Comparison of ENCODE assay signal across 14 cellular contexts in the genomic region with DNA sequence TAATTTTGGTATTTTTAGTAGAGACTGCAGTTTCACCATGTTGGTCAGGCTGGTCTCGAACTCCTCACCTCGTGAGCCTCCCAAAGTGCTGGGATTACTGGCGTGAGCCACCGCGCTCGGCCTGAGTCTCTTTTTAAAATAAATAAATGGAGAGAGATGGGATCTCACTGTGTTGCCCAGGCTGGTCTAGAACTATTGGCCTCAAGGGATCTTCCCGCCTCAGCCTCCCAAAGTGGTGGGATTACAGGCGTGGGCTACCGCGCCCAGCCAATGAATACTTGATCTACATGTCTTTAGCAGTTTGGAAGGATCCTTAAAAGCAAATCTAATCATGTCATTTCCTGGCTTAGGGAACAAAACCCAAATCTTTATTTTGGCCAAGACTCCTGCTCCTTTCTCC. TPM values are rescaled to one million over a fixed set of nuclear protein-coding genes. Genes with fewer than 3 reads are reported as not detected.
DNase-seq lines count a peak whose midpoint lies in the region; ATAC-seq and TF ChIP-seq lines count a peak whose summit lies in the region.
"Had no signal": no experiment of that assay in that cellular context is flagged by ENCODE, and none has a peak within 500 bp of the region (broad histone marks: within the 10 kb centered on the region; RNA-seq: fewer than 3 reads in every experiment).

No MANE protein-coding gene starts in this region.

- H3K4me3 ChIP-seq in NB4 (ENCODE audit: low read depth, low read length): peak overlapping the region; percentile 46

- H3K27ac Mint-ChIP-seq in activated T-cell treated with anti-CD3 and anti-CD28 coated beads, Interleukin-2, amount 50 U/mL, for 72 hours: peak overlapping the region; percentile 40
- H3K27ac Mint-ChIP-seq in brain: peak overlapping the region in 1 of 5 experiments; percentile 45
- H3K27ac Mint-ChIP-seq in stimulated activated effector memory CD8-positive, alpha-beta T cell treated with anti-CD3 and anti-CD28 coated beads, Interleukin-12 subunit alpha, Interleukin-12 subunit beta, amount 100 ng/mL, for 72 hours: no peak overlapping the region

- no peaks in the 10 kb centered on the region for H3K27me3 Mint-ChIP-seq in activated T-cell treated with anti-CD3 and anti-CD28 coated beads, Interleukin-2, amount 50 U/mL, for 72 hours (ENCODE audit: low read depth)
- peaks cover 12% of the 10 kb centered on the region for H3K27me3 Mint-ChIP-seq in brain

- no peaks in the 10 kb centered on the region for H3K9me3 Mint-ChIP-seq in activated T-cell treated with anti-CD3 and anti-CD28 coated beads, Interleukin-2, amount 50 U/mL, for 72 hours
- H3K9me3 Mint-ChIP-seq in brain: no peaks in the 10 kb centered on the region
- no peaks in the 10 kb centered on the region for H3K9me3 Mint-ChIP-seq in stimulated activated effector memory CD8-positive, alpha-beta T cell treated with anti-CD3 and anti-CD28 coated beads, Interleukin-12 subunit alpha, Interleukin-12 subunit beta, amount 100 ng/mL, for 72 hours

- DNase-seq in activated T-cell treated with anti-CD3 and anti-CD28 coated beads, Interleukin-2, amount 50 U/mL, for 72 hours: no peak
- no peak for DNase-seq in activated T-cell treated with anti-CD3 and anti-CD28 coated beads, Interleukin-2, amount 50 U/mL, for 1 hour
- DNase-seq in NB4 (ENCODE audit: low read depth) (no peak), inferior parietal cortex (ENCODE audit: extremely low spot score) (no peak), NCI-H446 treated with DMSO at 0.1 percent for 48 hours (lab: John Stamatoyannopoulos, UW) (no peak)
- DNase-seq in stimulated activated effector memory CD8-positive, alpha-beta T cell treated with anti-CD3 and anti-CD28 coated beads, Interleukin-12 subunit alpha, Interleukin-12 subunit beta, amount 100 ng/mL, for 72 hours (ENCODE audit: low spot score in 2 of 2): no peak
- DNase-seq: caudate nucleus; H7; head of caudate nucleus; NCI-H526; Right ventricle myocardium superior; stimulated activated CD4-positive, alpha-beta T cell treated with anti-CD3 and anti-CD28 coated beads, Interleukin-15, amount 100 ng/mL, for 24 hours had no signal

- H3K36me3 Mint-ChIP-seq in activated T-cell treated with anti-CD3 and anti-CD28 coated beads, Interleukin-2, amount 50 U/mL, for 72 hours (ENCODE audit: insufficient read depth in 2 of 2): peaks cover 2 to 5% of the 10 kb centered on the region in 2 donors
- peaks cover 4% of the 10 kb centered on the region for H3K36me3 Mint-ChIP-seq in brain
- peaks cover 23% of the 10 kb centered on the region for H3K36me3 Mint-ChIP-seq in stimulated activated effector memory CD8-positive, alpha-beta T cell treated with anti-CD3 and anti-CD28 coated beads, Interleukin-12 subunit alpha, Interleukin-12 subunit beta, amount 100 ng/mL, for 72 hours

- ATAC-seq in activated T-cell treated with anti-CD3 and anti-CD28 coated beads, Interleukin-2, amount 50 U/mL, for 72 hours (replicated peaks in 1 of 2): no peak
- ATAC-seq in stimulated activated effector memory CD8-positive, alpha-beta T cell treated with anti-CD3 and anti-CD28 coated beads, Interleukin-12 subunit alpha, Interleukin-12 subunit beta, amount 100 ng/mL, for 72 hours: no peak
- no peak for ATAC-seq in HG03135 (IDR thresholded peaks at IDR 0.05; ENCODE audit: unreplicated experiment)

- no peak for TF ChIP-seq POLR2A in NB4 (IDR thresholded peaks at IDR 0.05; ENCODE audit: extremely low read depth, insufficient read length)

- H3K4me1 Mint-ChIP-seq in activated T-cell treated with anti-CD3 and anti-CD28 coated beads, Interleukin-2, amount 50 U/mL, for 72 hours (ENCODE audit: low read depth): peaks cover 33% of the 10 kb centered on the region
- peaks cover 25% of the 10 kb centered on the region for H3K4me1 Mint-ChIP-seq in brain
- H3K4me1 Mint-ChIP-seq in stimulated activated effector memory CD8-positive, alpha-beta T cell treated with anti-CD3 and anti-CD28 coated beads, Interleukin-12 subunit alpha, Interleukin-12 subunit beta, amount 100 ng/mL, for 72 hours: peaks cover 19% of the 10 kb centered on the region

- no peak for TF ChIP-seq CTCF in NB4 (IDR thresholded peaks at IDR 0.05; ENCODE audit: low read depth, low read length)
- no peak for TF ChIP-seq CTCF in brain (conservative IDR thresholded peaks at IDR 0.05)

- peak overlapping the region; percentile 76 to 98 for H3K4me3 Mint-ChIP-seq in activated T-cell treated with anti-CD3 and anti-CD28 coated beads, Interleukin-2, amount 50 U/mL, for 72 hours
- peak overlapping the region; percentile 73 to 93 (median 80) for H3K4me3 Mint-ChIP-seq in brain
- peak overlapping the region; percentile 87 for H3K4me3 Mint-ChIP-seq in stimulated activated effector memory CD8-positive, alpha-beta T cell treated with anti-CD3 and anti-CD28 coated beads, Interleukin-12 subunit alpha, Interleukin-12 subunit beta, amount 100 ng/mL, for 72 hours

RNA-seq across cellular contexts. Expression of gene DHODH, which starts 1.2 kb away (rescaled TPM):
- 10 to 100 TPM in 1 of 2 donors, 1 to 10 TPM in 1; 9.8 to 15.0 TPM for total RNA-seq in activated T-cell treated with anti-CD3 and anti-CD28 coated beads, Interleukin-2, amount 50 U/mL, for 72 hours
- polyA plus RNA-seq in brain (ENCODE audit: insufficient read depth, low read depth, low replicate concordance): 6.1 TPM

RNA-seq across cellular contexts. Expression of gene PKD1L3, which starts 9.6 kb away (rescaled TPM):
- total RNA-seq in activated T-cell treated with anti-CD3 and anti-CD28 coated beads, Interleukin-2, amount 50 U/mL, for 72 hours: under 1 TPM in 1 of 2 donors, not detected in 1; 0.07 TPM
- polyA plus RNA-seq in brain (ENCODE audit: insufficient read depth, low read depth, low replicate concordance): not detected

RNA-seq across cellular contexts. Expression of gene HP, which starts 44.5 kb away (rescaled TPM):
- not detected for total RNA-seq in activated T-cell treated with anti-CD3 and anti-CD28 coated beads, Interleukin-2, amount 50 U/mL, for 72 hours
- polyA plus RNA-seq in brain (ENCODE audit: insufficient read depth, low read depth, low replicate concordance): 9.2 TPM

RNA-seq across cellular contexts. Expression of gene HPR, which starts 53.2 kb away (rescaled TPM):
- total RNA-seq in activated T-cell treated with anti-CD3 and anti-CD28 coated beads, Interleukin-2, amount 50 U/mL, for 72 hours: not detected
- 7.0 TPM for polyA plus RNA-seq in brain (ENCODE audit: insufficient read depth, low read depth, low replicate concordance)
- total RNA-seq: H7 had no signal
